29 cellular contexts compared by ENCODE assay signal in the genomic region with DNA sequence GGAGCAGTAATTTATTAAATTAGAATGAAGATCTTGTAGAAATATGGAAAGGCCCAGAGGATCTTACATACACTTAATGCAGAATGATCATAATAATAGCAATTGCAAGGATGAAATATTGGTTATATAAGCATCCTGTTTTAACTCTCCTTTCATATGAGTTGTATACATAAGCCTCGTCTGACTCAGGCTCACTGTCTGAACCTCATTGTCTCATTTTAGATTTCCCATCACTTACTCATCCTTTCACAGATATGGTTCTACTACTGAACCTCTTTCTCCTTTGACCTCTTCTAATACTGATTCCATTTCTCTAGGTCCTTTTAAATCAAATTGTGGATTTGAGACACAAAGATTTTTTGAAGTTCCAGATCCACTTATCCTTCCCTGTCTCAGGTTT.
"Had no signal": no experiment of that assay in that cellular context is flagged by ENCODE, and none has a peak within 500 bp of the region (broad histone marks: within the 10 kb centered on the region; RNA-seq: fewer than 3 reads in every experiment).

No MANE protein-coding gene starts in this region.

- FAIRE-seq: endometrium, endothelial cell of umbilical vein had no signal

- H3K4me1 ChIP-seq: body of pancreas, foreskin keratinocyte, gastrocnemius medialis, heart left ventricle had no signal

- H3K36me3 ChIP-seq: gastrocnemius medialis, heart left ventricle, WERI-Rb-1 had no signal

- DNase-seq: activated B cell treated with CpG ODN at 0.5 μM for 24 hours; activated CD4-positive, alpha-beta T cell treated with anti-CD3 and anti-CD28 coated beads for 48 hours; activated CD4-positive, alpha-beta T cell treated with anti-CD3 and anti-CD28 coated beads, Interleukin-2, amount 50 U/mL, for 1 hour; activated CD4-positive, alpha-beta T cell treated with anti-CD3 and anti-CD28 coated beads, Interleukin-2, amount 50 U/mL, for 48 hours; activated CD8-positive, alpha-beta memory T cell treated with anti-CD3 and anti-CD28 coated beads for 24 hours; activated CD8-positive, alpha-beta T cell treated with anti-CD3 and anti-CD28 coated beads for 36 hours; activated effector memory CD4-positive, alpha-beta T cell treated with Interleukin-2 at 50 U/mL for 16 hours; activated gamma-delta T cell treated with Interleukin-2 at 50 U/mL for 16 hours; activated naive CD4-positive, alpha-beta T cell treated with anti-CD3 and anti-CD28 coated beads, Interleukin-2, amount 50 U/mL, for 16 hours; activated naive CD4-positive, alpha-beta T cell treated with Interleukin-2 at 50 U/mL for 16 hours; activated T-cell treated with anti-CD3 and anti-CD28 coated beads, Interleukin-2, amount 50 U/mL, for 4 hours; amniotic stem cell; anterior cingulate cortex; body of pancreas; caudate nucleus; effector CD8-positive, alpha-beta T cell; foreskin keratinocyte; gastrocnemius medialis; glutamatergic neuron; heart left ventricle; T-helper 17 cell; T1000; WERI-Rb-1 had no signal

- H3K9me3 ChIP-seq: body of pancreas, gastrocnemius medialis, heart left ventricle had no signal

- ATAC-seq: activated CD4-positive, CD25-positive, alpha-beta regulatory T cell treated with anti-CD3 and anti-CD28 coated beads, Interleukin-2, amount 50 U/mL, for 24 hours; activated CD8-positive, alpha-beta T cell treated with anti-CD3 and anti-CD28 coated beads for 36 hours; activated T-cell treated with anti-CD3 and anti-CD28 coated beads, Interleukin-2, amount 50 U/mL, for 4 hours; activated T-helper 17 cell treated with anti-CD3 and anti-CD28 coated beads, Interleukin-2, amount 50 U/mL, for 72 hours; body of pancreas; esophagus mucosa; foreskin keratinocyte; gastrocnemius medialis; heart left ventricle; T-helper 17 cell had no signal

- H3K27me3 ChIP-seq: body of pancreas, foreskin keratinocyte, gastrocnemius medialis had no signal

- H3K4me3 ChIP-seq: body of pancreas, gastrocnemius medialis, heart left ventricle had no signal

- H3K27ac ChIP-seq: body of pancreas, epithelial cell of prostate, foreskin keratinocyte, gastrocnemius medialis, heart left ventricle, WERI-Rb-1 had no signal
